In the genomic region with DNA sequence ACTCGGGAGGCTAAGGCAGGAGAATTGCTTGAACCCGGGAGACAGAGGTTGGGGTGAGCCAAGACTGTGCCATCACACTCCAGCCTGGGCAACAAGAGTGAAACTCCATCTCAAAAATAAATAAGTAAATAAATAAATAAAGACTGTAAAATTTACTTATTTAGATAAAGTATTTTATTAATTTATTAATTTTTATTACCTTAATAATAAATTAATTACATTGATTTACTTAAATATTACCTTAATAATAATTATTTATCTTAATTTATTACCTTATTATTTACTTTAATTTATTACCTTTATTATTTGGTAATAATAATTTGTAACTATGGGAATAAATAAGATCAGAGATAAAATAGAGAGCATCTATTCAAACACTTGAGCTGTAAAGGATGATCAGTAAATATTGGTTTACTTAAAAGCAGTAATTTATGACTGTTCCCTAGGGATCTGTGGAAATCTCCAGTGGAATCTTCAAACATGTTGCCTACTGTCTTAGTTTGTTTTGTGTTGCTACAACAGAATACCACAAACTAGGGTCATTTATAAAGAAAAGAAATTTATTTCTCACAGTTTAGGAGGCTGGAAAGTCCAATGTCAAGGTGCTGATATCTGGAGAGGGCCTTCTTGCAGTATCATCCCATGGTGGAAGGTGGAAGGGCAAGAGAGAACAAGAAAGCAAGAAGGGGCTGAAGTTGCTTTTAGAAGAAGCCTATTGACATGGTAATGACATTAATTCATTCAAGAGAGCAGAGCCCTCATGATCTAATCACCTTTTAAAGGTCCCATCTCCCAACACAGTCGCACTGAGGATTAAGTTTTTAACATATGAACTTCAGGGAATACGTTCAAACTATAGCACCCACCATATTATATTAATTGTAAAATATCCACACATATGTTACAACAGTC, we compare ENCODE assay signal across 1 cellular context.
TF ChIP-seq lines count a peak whose summit lies in the region.

No MANE protein-coding gene starts in this region.

TF ChIP-seq in GM23338, 12 proteins besides CTCF, POLR2A, EP300 and RAD21 (continued from another document):
- TF ChIP-seq, protein P1, sequence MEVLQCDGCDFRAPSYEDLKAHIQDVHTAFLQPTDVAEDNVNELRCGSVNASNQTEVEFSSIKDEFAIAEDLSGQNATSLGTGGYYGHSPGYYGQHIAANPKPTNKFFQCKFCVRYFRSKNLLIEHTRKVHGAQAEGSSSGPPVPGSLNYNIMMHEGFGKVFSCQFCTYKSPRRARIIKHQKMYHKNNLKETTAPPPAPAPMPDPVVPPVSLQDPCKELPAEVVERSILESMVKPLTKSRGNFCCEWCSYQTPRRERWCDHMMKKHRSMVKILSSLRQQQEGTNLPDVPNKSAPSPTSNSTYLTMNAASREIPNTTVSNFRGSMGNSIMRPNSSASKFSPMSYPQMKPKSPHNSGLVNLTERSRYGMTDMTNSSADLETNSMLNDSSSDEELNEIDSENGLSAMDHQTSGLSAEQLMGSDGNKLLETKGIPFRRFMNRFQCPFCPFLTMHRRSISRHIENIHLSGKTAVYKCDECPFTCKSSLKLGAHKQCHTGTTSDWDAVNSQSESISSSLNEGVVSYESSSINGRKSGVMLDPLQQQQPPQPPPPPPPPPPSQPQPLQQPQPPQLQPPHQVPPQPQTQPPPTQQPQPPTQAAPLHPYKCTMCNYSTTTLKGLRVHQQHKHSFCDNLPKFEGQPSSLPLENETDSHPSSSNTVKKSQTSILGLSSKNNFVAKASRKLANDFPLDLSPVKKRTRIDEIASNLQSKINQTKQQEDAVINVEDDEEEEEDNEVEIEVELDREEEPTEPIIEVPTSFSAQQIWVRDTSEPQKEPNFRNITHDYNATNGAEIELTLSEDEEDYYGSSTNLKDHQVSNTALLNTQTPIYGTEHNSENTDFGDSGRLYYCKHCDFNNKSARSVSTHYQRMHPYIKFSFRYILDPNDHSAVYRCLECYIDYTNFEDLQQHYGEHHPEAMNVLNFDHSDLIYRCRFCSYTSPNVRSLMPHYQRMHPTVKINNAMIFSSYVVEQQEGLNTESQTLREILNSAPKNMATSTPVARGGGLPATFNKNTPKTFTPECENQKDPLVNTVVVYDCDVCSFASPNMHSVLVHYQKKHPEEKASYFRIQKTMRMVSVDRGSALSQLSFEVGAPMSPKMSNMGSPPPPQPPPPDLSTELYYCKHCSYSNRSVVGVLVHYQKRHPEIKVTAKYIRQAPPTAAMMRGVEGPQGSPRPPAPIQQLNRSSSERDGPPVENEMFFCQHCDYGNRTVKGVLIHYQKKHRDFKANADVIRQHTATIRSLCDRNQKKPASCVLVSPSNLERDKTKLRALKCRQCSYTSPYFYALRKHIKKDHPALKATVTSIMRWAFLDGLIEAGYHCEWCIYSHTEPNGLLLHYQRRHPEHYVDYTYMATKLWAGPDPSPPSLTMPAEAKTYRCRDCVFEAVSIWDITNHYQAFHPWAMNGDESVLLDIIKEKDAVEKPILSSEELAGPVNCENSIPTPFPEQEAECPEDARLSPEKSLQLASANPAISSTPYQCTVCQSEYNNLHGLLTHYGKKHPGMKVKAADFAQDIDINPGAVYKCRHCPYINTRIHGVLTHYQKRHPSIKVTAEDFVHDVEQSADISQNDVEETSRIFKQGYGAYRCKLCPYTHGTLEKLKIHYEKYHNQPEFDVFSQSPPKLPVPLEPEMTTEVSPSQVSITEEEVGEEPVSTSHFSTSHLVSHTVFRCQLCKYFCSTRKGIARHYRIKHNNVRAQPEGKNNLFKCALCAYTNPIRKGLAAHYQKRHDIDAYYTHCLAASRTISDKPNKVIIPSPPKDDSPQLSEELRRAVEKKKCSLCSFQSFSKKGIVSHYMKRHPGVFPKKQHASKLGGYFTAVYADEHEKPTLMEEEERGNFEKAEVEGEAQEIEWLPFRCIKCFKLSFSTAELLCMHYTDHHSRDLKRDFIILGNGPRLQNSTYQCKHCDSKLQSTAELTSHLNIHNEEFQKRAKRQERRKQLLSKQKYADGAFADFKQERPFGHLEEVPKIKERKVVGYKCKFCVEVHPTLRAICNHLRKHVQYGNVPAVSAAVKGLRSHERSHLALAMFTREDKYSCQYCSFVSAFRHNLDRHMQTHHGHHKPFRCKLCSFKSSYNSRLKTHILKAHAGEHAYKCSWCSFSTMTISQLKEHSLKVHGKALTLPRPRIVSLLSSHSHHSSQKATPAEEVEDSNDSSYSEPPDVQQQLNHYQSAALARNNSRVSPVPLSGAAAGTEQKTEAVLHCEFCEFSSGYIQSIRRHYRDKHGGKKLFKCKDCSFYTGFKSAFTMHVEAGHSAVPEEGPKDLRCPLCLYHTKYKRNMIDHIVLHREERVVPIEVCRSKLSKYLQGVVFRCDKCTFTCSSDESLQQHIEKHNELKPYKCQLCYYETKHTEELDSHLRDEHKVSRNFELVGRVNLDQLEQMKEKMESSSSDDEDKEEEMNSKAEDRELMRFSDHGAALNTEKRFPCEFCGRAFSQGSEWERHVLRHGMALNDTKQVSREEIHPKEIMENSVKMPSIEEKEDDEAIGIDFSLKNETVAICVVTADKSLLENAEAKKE (CRISPR knock-in tag; IDR thresholded peaks at IDR 0.05), result peak; percentile 79
